2 cellular contexts compared by ENCODE assay signal in the genomic region with DNA sequence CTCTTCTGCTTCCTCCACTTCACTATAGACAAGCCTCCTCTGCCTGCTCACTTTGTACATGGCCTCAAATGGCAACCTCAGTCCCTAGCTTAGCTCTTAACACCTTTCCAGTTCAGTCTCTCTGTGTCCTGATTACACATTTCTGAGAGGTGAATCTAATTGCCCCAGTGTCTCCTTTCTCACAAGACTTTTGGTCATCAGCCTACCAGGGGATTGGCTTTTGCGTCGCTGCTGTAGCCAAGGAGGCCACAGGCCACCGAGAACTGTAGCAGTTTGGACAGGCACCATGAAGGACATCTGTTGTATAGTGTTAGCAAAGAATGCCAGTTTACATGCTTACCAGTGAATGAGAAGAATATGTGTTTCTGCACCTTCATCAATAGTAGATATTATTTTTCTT.
A peak's percentile ranks its signal among the peaks of the same experiment; 100 is the strongest.
TF ChIP-seq lines count a peak whose summit lies in the region.

No MANE protein-coding gene starts in this region.

TF ChIP-seq in GM12878, 131 proteins besides CTCF, POLR2A, EP300 and RAD21:
- TF ChIP-seq ZBTB11 (CRISPR knock-in tag; IDR thresholded peaks at IDR 0.05) = no peak
- TF ChIP-seq CBFB (IDR thresholded peaks at IDR 0.05; ENCODE audit: low read depth) = no peak
- no peak for TF ChIP-seq NRF1 (conservative IDR thresholded peaks at IDR 0.05; ENCODE audit: low read depth, low read length)
- TF ChIP-seq POLR2AphosphoS5 (IDR thresholded peaks at IDR 0.05; ENCODE audit: low read length) = 0 out of 2 replicates have a peak, but pooled peaks have one; percentile 29

TF ChIP-seq in HepG2, 621 proteins besides CTCF, POLR2A, EP300 and RAD21:
- TF ChIP-seq SSRP1 (CRISPR knock-in tag; IDR thresholded peaks at IDR 0.05) (no peak), RBM22 (optimal IDR thresholded peaks at IDR 0.05; ENCODE audit: low read length) (peak; percentile 72), KLF13 (CRISPR knock-in tag; IDR thresholded peaks at IDR 0.05) (no peak), POLR2AphosphoS2 (IDR thresholded peaks at IDR 0.05; ENCODE audit: low read depth, low read length) (0 out of 2 replicates have a peak, but pooled peaks have one; percentile 38)
